In the genomic region with DNA sequence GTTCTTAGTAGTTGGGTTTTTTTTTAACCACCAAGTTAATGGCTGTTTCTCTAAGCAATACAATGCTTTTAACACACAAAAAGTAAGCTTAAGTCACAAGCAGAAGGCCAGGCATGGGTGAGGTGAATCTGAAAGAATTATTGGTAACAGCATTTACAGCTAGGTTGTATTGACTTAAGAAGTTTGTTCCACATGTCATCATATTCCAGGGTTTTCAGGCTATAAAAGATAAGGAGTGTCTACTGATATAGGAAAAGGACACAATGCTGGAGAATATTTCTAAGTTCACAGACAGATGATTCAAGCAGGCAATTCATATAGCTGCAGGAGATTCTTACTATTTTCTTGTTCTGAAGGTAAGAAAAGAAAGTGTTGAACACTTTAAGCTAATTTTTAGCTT, we compare ENCODE assay signal across 22 cellular contexts.
"Had no signal": no experiment of that assay in that cellular context is flagged by ENCODE, and none has a peak within 500 bp of the region (broad histone marks: within the 10 kb centered on the region; RNA-seq: fewer than 3 reads in every experiment).

No MANE protein-coding gene starts in this region.

- H3K36me3 Mint-ChIP-seq: activated CD8-positive, alpha-beta memory T cell treated with anti-CD3 and anti-CD28 coated beads, Interleukin-2, amount 10 ng/mL, durations not matched to agents 7 days and 5 days; activated naive CD4-positive, alpha-beta T cell treated with anti-CD3 and anti-CD28 coated beads, Interleukin-2, amount 50 U/mL, for 72 hours; T-cell had no signal

- H3K9me3 ChIP-seq: lower lobe of right lung had no signal

- DNase-seq: activated CD4-positive, alpha-beta T cell treated with anti-CD3 and anti-CD28 coated beads for 1 hour; activated CD4-positive, alpha-beta T cell treated with anti-CD3 and anti-CD28 coated beads, Interleukin-2, amount 50 U/mL, for 48 hours; activated CD8-positive, alpha-beta memory T cell treated with anti-CD3 and anti-CD28 coated beads, Interleukin-2, amount 10 ng/mL, durations not matched to agents 7 days and 5 days; activated effector memory CD4-positive, alpha-beta T cell treated with anti-CD3 and anti-CD28 coated beads, Interleukin-2, amount 50 U/mL, for 16 hours; activated T-cell treated with anti-CD3 and anti-CD28 coated beads, Interleukin-2, amount 50 U/mL, for 4 hours; central memory CD4-positive, alpha-beta T cell; effector memory CD4-positive, alpha-beta T cell; head of caudate nucleus; left cardiac atrium; lower lobe of right lung; midbrain; naive B cell; posterior cingulate gyrus; stimulated activated CD4-positive, alpha-beta T cell treated with anti-CD3 and anti-CD28 coated beads, Interleukin-4, amount 100 ng/mL, for 4 hours; stimulated activated CD8-positive, alpha-beta memory T cell treated with anti-CD3 and anti-CD28 coated beads, Interleukin-4, amount 100 ng/mL, for 48 hours; stimulated activated naive CD8-positive, alpha-beta T cell treated with anti-CD3 and anti-CD28 coated beads, Interleukin-15, Interleukin-2, amounts not matched to agents 100 U/mL and 50 U/mL, for 24 hours; T-cell; T-helper 9 cell; trophoblast cell had no signal

- H3K4me3 ChIP-seq: lower lobe of right lung had no signal

- ATAC-seq: activated CD8-positive, alpha-beta memory T cell treated with anti-CD3 and anti-CD28 coated beads, Interleukin-2, amount 10 ng/mL, durations not matched to agents 7 days and 5 days; activated naive CD4-positive, alpha-beta T cell treated with anti-CD3 and anti-CD28 coated beads, Interleukin-2, amount 50 U/mL, for 72 hours; activated T-cell treated with anti-CD3 and anti-CD28 coated beads, Interleukin-2, amount 50 U/mL, for 4 hours; left cardiac atrium; lower lobe of right lung; stimulated activated naive CD8-positive, alpha-beta T cell treated with anti-CD3 and anti-CD28 coated beads, Interleukin-15, Interleukin-2, amounts not matched to agents 100 U/mL and 50 U/mL, for 24 hours; T-cell had no signal

- FAIRE-seq: frontal cortex had no signal

- H3K4me3 Mint-ChIP-seq: activated CD8-positive, alpha-beta memory T cell treated with anti-CD3 and anti-CD28 coated beads, Interleukin-2, amount 10 ng/mL, durations not matched to agents 7 days and 5 days; activated T-cell treated with anti-CD3 and anti-CD28 coated beads, Interleukin-2, amount 50 U/mL, for 4 hours; naive B cell; T-cell had no signal

- H3K27me3 Mint-ChIP-seq: naive B cell had no signal

- H3K4me1 ChIP-seq: lower lobe of right lung had no signal

- H3K27ac Mint-ChIP-seq: activated CD8-positive, alpha-beta memory T cell treated with anti-CD3 and anti-CD28 coated beads, Interleukin-2, amount 10 ng/mL, durations not matched to agents 7 days and 5 days; activated naive CD4-positive, alpha-beta T cell treated with anti-CD3 and anti-CD28 coated beads, Interleukin-2, amount 50 U/mL, for 72 hours; T-cell had no signal

- H3K27ac ChIP-seq: epithelial cell of prostate, lower lobe of right lung had no signal

- H3K4me1 Mint-ChIP-seq: activated CD8-positive, alpha-beta memory T cell treated with anti-CD3 and anti-CD28 coated beads, Interleukin-2, amount 10 ng/mL, durations not matched to agents 7 days and 5 days; naive B cell; T-cell had no signal

- H3K9me3 Mint-ChIP-seq: activated naive CD4-positive, alpha-beta T cell treated with anti-CD3 and anti-CD28 coated beads, Interleukin-2, amount 50 U/mL, for 72 hours; activated T-cell treated with anti-CD3 and anti-CD28 coated beads, Interleukin-2, amount 50 U/mL, for 4 hours; naive B cell; T-cell had no signal
